ENCODE assay signal across 8 cellular contexts in genomic region chr6:43635387-43636311, GRCh38. TPM values are rescaled to one million over a fixed set of nuclear protein-coding genes. Genes with fewer than 3 reads are reported as not detected.
DNase-seq lines count a peak whose midpoint lies in the region; ATAC-seq, FAIRE-seq and TF ChIP-seq lines count a peak whose summit lies in the region.

Gene MAD2L1BP (plus strand): TSS chr6:43635840. CDS start chr6:43635876, 36 bp downstream.

- H3K27ac Mint-ChIP-seq in central memory CD8-positive, alpha-beta T cell (ENCODE audit: low read depth), result peak within 1 kb of the TSS; percentile 93

- no peaks in the 10 kb centered on the region for H3K9me3 ChIP-seq in kidney (ENCODE audit: control insufficient read depth in 1 of 2, low read length in 2 of 2)

- intact Hi-C loops in kidney (cut with DNase I), result no loop called here

- FAIRE-seq in kidney (lab: Jason Lieb, UNC), result no peak

- H3K4me3 ChIP-seq in AG09309 (ENCODE audit: control insufficient read depth, low read depth, low read length), result peak within 1 kb of the TSS; percentile 93
- H3K4me3 ChIP-seq in kidney (ENCODE audit: low read length in 2 of 2), result peak within 1 kb of the TSS; percentile 98

- TF ChIP-seq CTCF in AG09309 (IDR thresholded peaks at IDR 0.05; ENCODE audit: control insufficient read depth, insufficient read depth, low read depth, low read length, missing control alignments) (no peak), kidney (IDR thresholded peaks at IDR 0.05; ENCODE audit: borderline replicate concordance, extremely low read depth, insufficient read depth) (no peak)

- H3K36me3 Mint-ChIP-seq in central memory CD8-positive, alpha-beta T cell (ENCODE audit: insufficient read depth), result peaks cover 39% of the 10 kb centered on the region

- H3K4me1 ChIP-seq in kidney (ENCODE audit: control insufficient read depth in 1 of 2, insufficient read depth in 1 of 2, low read depth in 1 of 2, low read length in 2 of 2), result peaks cover 0 to 4% of the 10 kb centered on the region in 2 donors

- H3K9me3 Mint-ChIP-seq in central memory CD8-positive, alpha-beta T cell, result no peaks in the 10 kb centered on the region

- H3K36me3 ChIP-seq in kidney (ENCODE audit: control insufficient read depth in 1 of 2, insufficient read depth in 2 of 2, low read length in 2 of 2), result peaks cover 2 to 14% of the 10 kb centered on the region in 2 donors

- peak within 1 kb of the TSS; percentile 93 to 96 for H3K9ac ChIP-seq in kidney (ENCODE audit: low read length in 2 of 2)

- H3K27me3 Mint-ChIP-seq in central memory CD8-positive, alpha-beta T cell, result no peaks in the 10 kb centered on the region

- peaks cover 46% of the 10 kb centered on the region for H3K4me1 Mint-ChIP-seq in central memory CD8-positive, alpha-beta T cell

- no peak for DNase-seq in AG09309 (ENCODE audit: low read depth)
- DNase-seq in NCI-H460 (ENCODE audit: extremely low read depth, low read depth), result peak; percentile 53
- DNase-seq in activated CD4-positive, CD25-positive, alpha-beta regulatory T cell treated with anti-CD3 and anti-CD28 coated beads, Interleukin-2, amount 50 U/mL, for 72 hours, result peak; percentile 85
- peak; percentile 59 to 72 for DNase-seq in central memory CD8-positive, alpha-beta T cell (ENCODE audit: low spot score in 2 of 2)
- peak; percentile 91 for DNase-seq in kidney
- DNase-seq in stimulated activated CD4-positive, alpha-beta T cell treated with anti-CD3 and anti-CD28 coated beads, Interleukin-15, amount 100 ng/mL, for 1 hour (ENCODE audit: low read depth in 1 of 2, low spot score in 1 of 2), result peak; percentile 78 to 81

- peak within 1 kb of the TSS; percentile 96 for H3K4me3 Mint-ChIP-seq in central memory CD8-positive, alpha-beta T cell

- ATAC-seq in GM19043 (IDR thresholded peaks at IDR 0.05; ENCODE audit: low read depth, unreplicated experiment), result peak; percentile 64
- peak; percentile 58 for ATAC-seq in HG03378 (IDR thresholded peaks at IDR 0.05; ENCODE audit: unreplicated experiment)
- ATAC-seq in central memory CD8-positive, alpha-beta T cell (replicated peaks; ENCODE audit: extremely low read depth, poor library complexity, severe bottlenecking), result peak; percentile 87

- peak within 1 kb of the TSS; percentile 58 to 77 for H3K27ac ChIP-seq in kidney (ENCODE audit: low read depth in 2 of 2, low read length in 2 of 2)

RNA-seq across cellular contexts. Expression of gene MAD2L1BP, which starts in this region (rescaled TPM):
- 23.9 and 24.1 TPM in 2 replicates for total RNA-seq in NCI-H460 (2014; rRNA removed; shearing (Covaris generic))
- 17.0 and 38.5 TPM in 2 replicates for polyA plus RNA-seq in NCI-H460 (2014; cell fraction: nucleus; rRNA removed)
- 19.0 TPM for total RNA-seq in kidney
- 31.0 TPM for polyA plus RNA-seq in kidney (ENCODE audit: insufficient read depth, low read depth, low replicate concordance)
